21 cellular contexts compared by ENCODE assay signal in the genomic region with DNA sequence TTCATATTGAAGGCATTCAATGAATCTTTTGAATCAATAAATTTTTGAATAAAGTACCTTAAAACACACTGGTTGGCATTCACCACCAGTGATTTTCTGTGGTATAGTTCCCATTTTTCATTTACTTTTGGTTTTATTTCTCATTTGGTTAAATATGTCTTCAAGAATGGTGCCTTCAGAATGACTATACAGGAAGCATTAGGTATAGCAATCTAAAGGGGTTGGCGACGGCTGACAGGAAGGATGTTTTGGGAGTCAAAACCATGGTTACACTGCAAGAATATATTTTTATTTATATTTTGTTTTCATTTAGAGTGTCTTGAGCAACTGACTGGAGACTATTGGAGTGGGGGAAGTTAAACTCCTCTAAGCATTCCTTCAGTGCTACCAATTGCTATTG.
DNase-seq lines count a peak whose midpoint lies in the region; ATAC-seq and TF ChIP-seq lines count a peak whose summit lies in the region.
"Had no signal": no experiment of that assay in that cellular context is flagged by ENCODE, and none has a peak within 500 bp of the region (broad histone marks: within the 10 kb centered on the region; RNA-seq: fewer than 3 reads in every experiment).

No MANE protein-coding gene starts in this region.

- in situ Hi-C loops in GM13976 (cut with MboI; ENCODE audit: low sequenced_read_pairs, unreplicated experiment): no loop called here

- peak overlapping the region in 6 of 11 experiments; percentile 53 to 73 (median 64); a peak in 13 of 22 replicates for H3K27ac ChIP-seq in BLaER1 treated with 17β-estradiol and CSF1 and Interleukin-3, amounts not matched to agents 10 nM and 100 nM
- H3K27ac ChIP-seq: 22Rv1, epithelial cell of prostate, neural progenitor cell, suprapubic skin had no signal

- H4K20me1 ChIP-seq in BLaER1 treated with 17β-estradiol and CSF1 and Interleukin-3, amounts not matched to agents 10 nM and 100 nM: no peaks in the 10 kb centered on the region

- H3K4me3 ChIP-seq in BLaER1 treated with 17β-estradiol and CSF1 and Interleukin-3, amounts not matched to agents 10 nM and 100 nM: no peak overlapping the region
- H3K4me3 ChIP-seq: neural progenitor cell, suprapubic skin had no signal

- CTCF ChIA-PET in activated CD4-positive, alpha-beta T cell treated with anti-CD3 and anti-CD28 coated beads for 36 hours (lab: Charles Lee): no interaction called here

- POLR2A ChIA-PET in activated CD4-positive, alpha-beta T cell treated with anti-CD3 and anti-CD28 coated beads for 36 hours (lab: Charles Lee): no interaction called here

- no peaks in the 10 kb centered on the region for H3K27me3 ChIP-seq in BLaER1 treated with 17β-estradiol and CSF1 and Interleukin-3, amounts not matched to agents 10 nM and 100 nM
- H3K27me3 ChIP-seq: neural progenitor cell, suprapubic skin had no signal

- H3K4me1 Mint-ChIP-seq in activated CD4-positive, alpha-beta T cell treated with anti-CD3 and anti-CD28 coated beads for 36 hours: no peaks in the 10 kb centered on the region
- H3K4me1 Mint-ChIP-seq: neural progenitor cell had no signal

- no peak overlapping the region for H3K27ac Mint-ChIP-seq in activated CD4-positive, alpha-beta T cell treated with anti-CD3 and anti-CD28 coated beads for 36 hours
- H3K27ac Mint-ChIP-seq: activated CD8-positive, alpha-beta T cell treated with anti-CD3 and anti-CD28 coated beads for 36 hours; activated T-helper 2 cell treated with anti-CD3 and anti-CD28 coated beads, Interferon-gamma antibody, Interleukin-2, Interleukin-4, amounts not matched to agents 10 μg/mL and 5 μg/mL and 100 μg/mL, durations not matched to agents 14 hours and 24 hours and 36 hours; neural progenitor cell had no signal

- H3K9me3 ChIP-seq in BLaER1 treated with 17β-estradiol and CSF1 and Interleukin-3, amounts not matched to agents 10 nM and 100 nM (replicated peaks in 1 of 11): 0 out of 22 replicates have a peak, but pooled peaks cover 0 to 4% (median 0%) of the 10 kb centered on the region in 11 experiments

- no peaks in the 10 kb centered on the region for H3K36me3 Mint-ChIP-seq in activated CD4-positive, alpha-beta T cell treated with anti-CD3 and anti-CD28 coated beads for 36 hours (ENCODE audit: low read depth)
- H3K36me3 Mint-ChIP-seq: neural progenitor cell had no signal

- H3K27me3 Mint-ChIP-seq in activated CD4-positive, alpha-beta T cell treated with anti-CD3 and anti-CD28 coated beads for 36 hours: no peaks in the 10 kb centered on the region
- H3K27me3 Mint-ChIP-seq: activated CD8-positive, alpha-beta T cell treated with anti-CD3 and anti-CD28 coated beads for 36 hours had no signal

- TF ChIP-seq CTCF in GM13976 (IDR thresholded peaks at IDR 0.05; ENCODE audit: borderline replicate concordance, control extremely low read depth, extremely low read depth, insufficient read depth, missing control alignments): no peak

- no peaks in the 10 kb centered on the region for H3K9me3 Mint-ChIP-seq in activated CD4-positive, alpha-beta T cell treated with anti-CD3 and anti-CD28 coated beads for 36 hours (ENCODE audit: low read depth)
- H3K9me3 Mint-ChIP-seq: neural progenitor cell had no signal

- H3K4me1 ChIP-seq in BLaER1 treated with 17β-estradiol and CSF1 and Interleukin-3, amounts not matched to agents 10 nM and 100 nM: peaks cover 0 to 38% (median 21%) of the 10 kb centered on the region in 10 experiments; a peak in 14 of 20 replicates
- H3K4me1 ChIP-seq: neural progenitor cell, suprapubic skin had no signal

- no peaks in the 10 kb centered on the region for H3K36me3 ChIP-seq in BLaER1 treated with 17β-estradiol and CSF1 and Interleukin-3, amounts not matched to agents 10 nM and 100 nM
- H3K36me3 ChIP-seq: neural progenitor cell, suprapubic skin had no signal

- peak overlapping the region in 1 of 11 experiments; percentile 29; a peak in 1 of 22 replicates for H3K9ac ChIP-seq in BLaER1 treated with 17β-estradiol and CSF1 and Interleukin-3, amounts not matched to agents 10 nM and 100 nM
- H3K9ac ChIP-seq: neural progenitor cell had no signal

- no peak for DNase-seq in activated CD4-positive, alpha-beta T cell treated with anti-CD3 and anti-CD28 coated beads for 36 hours
- DNase-seq in middle frontal gyrus (ENCODE audit: extremely low spot score, low spot score) (no peak), GM13976 (ENCODE audit: low spot score) (no peak), RPMI8226 (no peak)
- DNase-seq: activated CD8-positive, alpha-beta T cell treated with anti-CD3 and anti-CD28 coated beads for 36 hours; C1 segment of cervical spinal cord; DMS79 treated with DMSO at 0.1 percent for 48 hours; mesenchymal stem cell; NCI-H187; NCI-H524; PC-3 had no signal

- ATAC-seq in GM19035 (IDR thresholded peaks at IDR 0.05; ENCODE audit: unreplicated experiment) (peak; percentile 71), GM21786 (IDR thresholded peaks at IDR 0.05; ENCODE audit: unreplicated experiment) (peak; percentile 82), HG03196 (IDR thresholded peaks at IDR 0.05; ENCODE audit: unreplicated experiment) (peak; percentile 71)
- no peak for ATAC-seq in activated CD4-positive, alpha-beta T cell treated with anti-CD3 and anti-CD28 coated beads for 36 hours
- ATAC-seq: activated CD8-positive, alpha-beta T cell treated with anti-CD3 and anti-CD28 coated beads for 36 hours; PC-3; SK-N-SH treated with all-trans-retinoic acid at 6 μM for 48 hours had no signal

- intact Hi-C loops in activated CD4-positive, alpha-beta T cell treated with anti-CD3 and anti-CD28 coated beads for 36 hours (cut with DNase I, micrococcal nuclease): no loop called here

- H3K4me3 Mint-ChIP-seq in activated CD4-positive, alpha-beta T cell treated with anti-CD3 and anti-CD28 coated beads for 36 hours: no peak overlapping the region
- H3K4me3 Mint-ChIP-seq: activated CD8-positive, alpha-beta T cell treated with anti-CD3 and anti-CD28 coated beads for 36 hours; neural progenitor cell had no signal

- peak overlapping the region in 7 of 11 experiments; percentile 19 to 57 (median 46); a peak in 12 of 22 replicates for H3K4me2 ChIP-seq in BLaER1 treated with 17β-estradiol and CSF1 and Interleukin-3, amounts not matched to agents 10 nM and 100 nM
- H3K4me2 ChIP-seq: neural progenitor cell had no signal
